In genomic region chr2:102100371-102101096, GRCh38 we compare ENCODE assay signal across 13 cellular contexts. TPM values are rescaled to one million over a fixed set of nuclear protein-coding genes. Genes with fewer than 3 reads are reported as not detected.
DNase-seq lines count a peak whose midpoint lies in the region; ATAC-seq, FAIRE-seq and TF ChIP-seq lines count a peak whose summit lies in the region.
"Had no signal": no experiment of that assay in that cellular context is flagged by ENCODE, and none has a peak within 500 bp of the region (broad histone marks: within the 10 kb centered on the region; RNA-seq: fewer than 3 reads in every experiment).

No MANE protein-coding gene starts in this region.

- no peak overlapping the region for H3K4me2 ChIP-seq in neural progenitor cell

- no peaks in the 10 kb centered on the region for H3K27me3 ChIP-seq in adipocyte (replicated peaks; ENCODE audit: control insufficient read depth, insufficient read depth, low read length)
- H3K27me3 ChIP-seq in neural progenitor cell: no peaks in the 10 kb centered on the region
- H3K27me3 ChIP-seq: heart right ventricle had no signal

- H3K4me1 ChIP-seq in adipocyte (ENCODE audit: control insufficient read depth, insufficient read depth, low read length): peaks cover 21% of the 10 kb centered on the region
- H3K4me1 ChIP-seq in neural progenitor cell: no peaks in the 10 kb centered on the region

- H3K4me1 Mint-ChIP-seq in neural progenitor cell: peaks cover 15% of the 10 kb centered on the region

- H3K9me3 ChIP-seq in adipocyte (ENCODE audit: control insufficient read depth, low read length) (no peaks in the 10 kb centered on the region), neural progenitor cell (ENCODE audit: low read depth) (no peaks in the 10 kb centered on the region)

- H3K4me3 Mint-ChIP-seq in neural progenitor cell: no peak overlapping the region
- H3K4me3 Mint-ChIP-seq: central memory CD8-positive, alpha-beta T cell had no signal

- no peak for FAIRE-seq in HTR-8/SVneo (lab: Jason Lieb, UNC)

- no peaks in the 10 kb centered on the region for H3K36me3 Mint-ChIP-seq in neural progenitor cell

- DNase-seq in stimulated activated CD4-positive, alpha-beta T cell treated with anti-CD3 and anti-CD28 coated beads, Interleukin-1b, Interleukin-23, amount 100 ng/mL, for 48 hours: peak; percentile 59
- DNase-seq in stimulated activated CD4-positive, alpha-beta T cell treated with anti-CD3 and anti-CD28 coated beads, Interleukin-2, amount 100 ng/mL, for 24 hours: no peak
- DNase-seq in adipocyte (ENCODE audit: low read depth) (peak; percentile 63), left lobe of liver (ENCODE audit: low spot score) (no peak), NCI-H1694 (lab: John Stamatoyannopoulos, UW) (no peak), HTR-8/SVneo (ENCODE audit: insufficient read length, low spot score) (no peak), neural progenitor cell (ENCODE audit: low spot score) (no peak)
- DNase-seq: heart right ventricle; NCI-H2171; SHP77 treated with DMSO at 0.1 percent for 48 hours; stimulated activated naive CD4-positive, alpha-beta T cell had no signal

- H3K4me3 ChIP-seq in adipocyte (ENCODE audit: low read length) (no peak overlapping the region), neural progenitor cell (no peak overlapping the region)
- H3K4me3 ChIP-seq: heart right ventricle had no signal

- H3K36me3 ChIP-seq in adipocyte (ENCODE audit: control insufficient read depth, insufficient read depth, low read length, severe bottlenecking): peaks cover 3% of the 10 kb centered on the region
- H3K36me3 ChIP-seq in neural progenitor cell: no peaks in the 10 kb centered on the region
- H3K36me3 ChIP-seq: heart right ventricle had no signal

- ATAC-seq in left lobe of liver (peak; percentile 67), HG03196 (IDR thresholded peaks at IDR 0.05; ENCODE audit: unreplicated experiment) (no peak)
- ATAC-seq: heart right ventricle had no signal

- H3K27ac Mint-ChIP-seq in neural progenitor cell: no peak overlapping the region

- H4K20me1 ChIP-seq in neural progenitor cell (ENCODE audit: low read depth): no peaks in the 10 kb centered on the region

- H3K27me3 Mint-ChIP-seq in neural progenitor cell (ENCODE audit: insufficient read depth, low read depth): peaks cover 11% of the 10 kb centered on the region

- peaks cover 2% of the 10 kb centered on the region for H3K9me3 Mint-ChIP-seq in neural progenitor cell
- H3K9me3 Mint-ChIP-seq: central memory CD8-positive, alpha-beta T cell had no signal

- no peak overlapping the region for H2AFZ ChIP-seq in neural progenitor cell (replicated peaks)

- no peak for TF ChIP-seq CTCF in neural progenitor cell (IDR thresholded peaks at IDR 0.05)

- no peaks in the 10 kb centered on the region for H3K79me2 ChIP-seq in neural progenitor cell (ENCODE audit: low read depth)

- no peak overlapping the region for H3K27ac ChIP-seq in neural progenitor cell
- H3K27ac ChIP-seq: heart right ventricle had no signal

- H3K9ac ChIP-seq in adipocyte (ENCODE audit: low read length) (no peak overlapping the region), neural progenitor cell (no peak overlapping the region)

- no peaks in the 10 kb centered on the region for H3F3A ChIP-seq in neural progenitor cell (ENCODE audit: low read depth)

RNA-seq across cellular contexts. Expression of gene IL1R1, which starts 42.0 kb away (rescaled TPM):
- total RNA-seq in left lobe of liver (39.0 TPM), neural progenitor cell (ENCODE audit: low replicate concordance) (0.34 and 1.7 TPM in 2 replicates)

Comparison
In these comparisons a context has a peak if more than half of its experiments do, and no peak if none do; other contexts are left out.
1. DNase-seq: peak in stimulated activated CD4-positive, alpha-beta T cell treated with anti-CD3 and anti-CD28 coated beads, Interleukin-1b, Interleukin-23, amount 100 ng/mL, for 48 hours (single experiment) and adipocyte (single experiment); none in stimulated activated CD4-positive, alpha-beta T cell treated with anti-CD3 and anti-CD28 coated beads, Interleukin-2, amount 100 ng/mL, for 24 hours (0 of 2), left lobe of liver (single experiment), NCI-H1694 (single experiment), HTR-8/SVneo (single experiment) and neural progenitor cell (single experiment).
2. RNA of gene IL1R1, which starts 42.0 kb away (total RNA-seq): 39.0 TPM in left lobe of liver (single experiment); 0.34 to 1.7 TPM in neural progenitor cell; every median in the first group is over 10 times any median in the second.